Comparison of ENCODE assay signal across 33 cellular contexts in the genomic region with DNA sequence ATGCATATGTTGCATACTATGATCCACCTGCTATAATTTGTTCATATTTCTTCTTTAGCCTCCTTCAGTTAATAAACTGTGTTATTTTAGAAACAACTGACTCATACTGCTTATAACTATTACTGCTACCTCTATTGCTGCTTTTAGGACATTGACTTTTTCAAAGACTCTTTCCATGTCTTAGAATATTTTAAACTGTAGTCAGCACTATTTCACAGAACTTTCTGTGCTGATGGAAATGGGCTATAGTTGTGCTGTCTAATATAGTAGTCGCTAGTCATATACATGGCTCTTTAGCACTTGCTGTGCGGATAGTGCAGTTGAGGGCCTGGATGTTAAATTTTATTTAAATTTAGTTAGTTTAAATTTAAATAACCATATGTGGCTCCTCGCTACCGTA.
"Had no signal": no experiment of that assay in that cellular context is flagged by ENCODE, and none has a peak within 500 bp of the region (broad histone marks: within the 10 kb centered on the region; RNA-seq: fewer than 3 reads in every experiment).

No MANE protein-coding gene starts in this region.

- H3K36me3 ChIP-seq: adrenal gland, breast epithelium, cardiac muscle cell, colonic mucosa, WERI-Rb-1 had no signal

- H3K4me1 Mint-ChIP-seq: activated naive CD4-positive, alpha-beta T cell treated with anti-CD3 and anti-CD28 coated beads, Interleukin-2, amount 50 U/mL, for 24 hours had no signal

- H3K9me3 Mint-ChIP-seq: activated B cell treated with CpG ODN at 0.5 μM for 24 hours; activated naive CD4-positive, alpha-beta T cell treated with anti-CD3 and anti-CD28 coated beads for 36 hours; activated naive CD4-positive, alpha-beta T cell treated with anti-CD3 and anti-CD28 coated beads, Interleukin-2, amount 50 U/mL, for 24 hours; activated naive CD8-positive, alpha-beta T cell treated with anti-CD3 and anti-CD28 coated beads for 36 hours; activated naive CD8-positive, alpha-beta T cell treated with anti-CD3 and anti-CD28 coated beads, Interleukin-2, amount 50 U/mL, for 24 hours; activated T-helper 1 cell treated with anti-CD3 and anti-CD28 coated beads, Interleukin-12 subunit alpha, Interleukin-12 subunit beta, Interleukin-2, Interleukin-4 antibody, amounts not matched to agents 30 ng/mL and 10 ng/mL and 1 ng/mL, durations not matched to agents 14 hours and 24 hours and 36 hours; activated T-helper 2 cell treated with anti-CD3 and anti-CD28 coated beads, Interferon-gamma antibody, Interleukin-2, Interleukin-4, amounts not matched to agents 10 μg/mL and 5 μg/mL and 100 μg/mL, durations not matched to agents 14 hours and 24 hours and 36 hours; endodermal cell; T-helper 2 cell treated with Interferon-gamma antibody and Interleukin-4, amounts not matched to agents 5 μg/mL and 100 μg/mL, for 36 hours had no signal

- H3K4me1 ChIP-seq: adrenal gland, body of pancreas, breast epithelium, colonic mucosa had no signal

- H3K4me3 ChIP-seq: adrenal gland, body of pancreas, breast epithelium, cardiac muscle cell, colonic mucosa had no signal

- H3K9me3 ChIP-seq: adrenal gland, body of pancreas, breast epithelium, colonic mucosa had no signal

- ATAC-seq: activated CD4-positive, CD25-positive, alpha-beta regulatory T cell treated with anti-CD3 and anti-CD28 coated beads, Interleukin-2, amount 50 U/mL, for 24 hours; activated CD8-positive, alpha-beta memory T cell treated with anti-CD3 and anti-CD28 coated beads, Interleukin-2, amount 10 ng/mL, durations not matched to agents 7 days and 5 days; activated CD8-positive, alpha-beta T cell treated with anti-CD3 and anti-CD28 coated beads, Interleukin-2, amount 10 ng/mL, durations not matched to agents 7 days and 5 days; activated naive CD8-positive, alpha-beta T cell treated with anti-CD3 and anti-CD28 coated beads, Interleukin-2, amount 50 U/mL, for 24 hours; body of pancreas; esophagus mucosa; T-helper 17 cell had no signal

- H3K27ac ChIP-seq: adrenal gland, body of pancreas, breast epithelium, cardiac muscle cell, colonic mucosa, WERI-Rb-1 had no signal

- H3K27ac Mint-ChIP-seq: activated B cell treated with CpG ODN at 0.5 μM for 24 hours; activated CD8-positive, alpha-beta memory T cell treated with anti-CD3 and anti-CD28 coated beads, Interleukin-2, amount 10 ng/mL, durations not matched to agents 7 days and 5 days; activated CD8-positive, alpha-beta T cell treated with anti-CD3 and anti-CD28 coated beads, Interleukin-2, amount 10 ng/mL, durations not matched to agents 7 days and 5 days; activated naive CD4-positive, alpha-beta T cell treated with anti-CD3 and anti-CD28 coated beads for 36 hours; activated naive CD4-positive, alpha-beta T cell treated with anti-CD3 and anti-CD28 coated beads, Interleukin-2, amount 50 U/mL, for 24 hours; activated naive CD8-positive, alpha-beta T cell treated with anti-CD3 and anti-CD28 coated beads for 36 hours; activated naive CD8-positive, alpha-beta T cell treated with anti-CD3 and anti-CD28 coated beads, Interleukin-2, amount 50 U/mL, for 24 hours; activated T-helper 1 cell treated with anti-CD3 and anti-CD28 coated beads, Interleukin-12 subunit alpha, Interleukin-12 subunit beta, Interleukin-2, Interleukin-4 antibody, amounts not matched to agents 30 ng/mL and 10 ng/mL and 1 ng/mL, durations not matched to agents 14 hours and 24 hours and 36 hours; activated T-helper 2 cell treated with anti-CD3 and anti-CD28 coated beads, Interferon-gamma antibody, Interleukin-2, Interleukin-4, amounts not matched to agents 10 μg/mL and 5 μg/mL and 100 μg/mL, durations not matched to agents 14 hours and 24 hours and 36 hours; endodermal cell; T-helper 17 cell; T-helper 2 cell treated with Interferon-gamma antibody and Interleukin-4, amounts not matched to agents 5 μg/mL and 100 μg/mL, for 36 hours had no signal

- H3K27me3 Mint-ChIP-seq: activated B cell treated with CpG ODN at 0.5 μM for 24 hours; activated CD8-positive, alpha-beta memory T cell treated with anti-CD3 and anti-CD28 coated beads, Interleukin-2, amount 10 ng/mL, durations not matched to agents 7 days and 5 days; activated naive CD4-positive, alpha-beta T cell treated with anti-CD3 and anti-CD28 coated beads, Interleukin-2, amount 50 U/mL, for 24 hours; activated naive CD8-positive, alpha-beta T cell treated with anti-CD3 and anti-CD28 coated beads for 36 hours; activated naive CD8-positive, alpha-beta T cell treated with anti-CD3 and anti-CD28 coated beads, Interleukin-2, amount 50 U/mL, for 24 hours; T-helper 17 cell had no signal

- H3K27me3 ChIP-seq: adrenal gland, body of pancreas, breast epithelium, cardiac muscle cell, colonic mucosa had no signal

- DNase-seq: activated B cell treated with CpG ODN at 0.5 μM for 24 hours; activated CD4-positive, alpha-beta T cell treated with anti-CD3 and anti-CD28 coated beads for 48 hours; activated CD4-positive, alpha-beta T cell treated with anti-CD3 and anti-CD28 coated beads, Interleukin-2, amount 50 U/mL, for 1 hour; activated CD4-positive, alpha-beta T cell treated with anti-CD3 and anti-CD28 coated beads, Interleukin-2, amount 50 U/mL, for 48 hours; activated CD8-positive, alpha-beta memory T cell treated with anti-CD3 and anti-CD28 coated beads, Interleukin-2, amount 10 ng/mL, durations not matched to agents 7 days and 5 days; activated CD8-positive, alpha-beta memory T cell treated with anti-CD3 and anti-CD28 coated beads, Interleukin-2, amount 50 U/mL, for 4 hours; activated CD8-positive, alpha-beta T cell treated with anti-CD3 and anti-CD28 coated beads, Interleukin-2, amount 10 ng/mL, durations not matched to agents 7 days and 5 days; activated effector memory CD4-positive, alpha-beta T cell treated with anti-CD3 and anti-CD28 coated beads, Interleukin-2, amount 50 U/mL, for 16 hours; activated naive CD4-positive, alpha-beta T cell treated with anti-CD3 and anti-CD28 coated beads for 36 hours; activated naive CD8-positive, alpha-beta T cell treated with anti-CD3 and anti-CD28 coated beads for 36 hours; activated naive CD8-positive, alpha-beta T cell treated with anti-CD3 and anti-CD28 coated beads, Interleukin-2, amount 50 U/mL, for 24 hours; activated T-cell treated with anti-CD3 and anti-CD28 coated beads, Interleukin-2, amount 50 U/mL, for 1 hour; activated T-cell treated with anti-CD3 and anti-CD28 coated beads, Interleukin-2, amount 50 U/mL, for 48 hours; adrenal gland; aorta; body of pancreas; central memory CD4-positive, alpha-beta T cell; cerebellar nuclear complex; colonic mucosa; effector memory CD4-positive, alpha-beta T cell; endodermal cell; foreskin fibroblast; T-helper 17 cell; T1000; WERI-Rb-1 had no signal

- H3K36me3 Mint-ChIP-seq: activated CD8-positive, alpha-beta memory T cell treated with anti-CD3 and anti-CD28 coated beads, Interleukin-2, amount 10 ng/mL, durations not matched to agents 7 days and 5 days; activated naive CD8-positive, alpha-beta T cell treated with anti-CD3 and anti-CD28 coated beads for 36 hours had no signal

- H3K4me3 Mint-ChIP-seq: activated B cell treated with CpG ODN at 0.5 μM for 24 hours; activated CD8-positive, alpha-beta memory T cell treated with anti-CD3 and anti-CD28 coated beads, Interleukin-2, amount 10 ng/mL, durations not matched to agents 7 days and 5 days; activated CD8-positive, alpha-beta T cell treated with anti-CD3 and anti-CD28 coated beads, Interleukin-2, amount 10 ng/mL, durations not matched to agents 7 days and 5 days; activated naive CD4-positive, alpha-beta T cell treated with anti-CD3 and anti-CD28 coated beads for 36 hours; activated naive CD4-positive, alpha-beta T cell treated with anti-CD3 and anti-CD28 coated beads, Interleukin-2, amount 50 U/mL, for 24 hours; activated naive CD8-positive, alpha-beta T cell treated with anti-CD3 and anti-CD28 coated beads for 36 hours; activated naive CD8-positive, alpha-beta T cell treated with anti-CD3 and anti-CD28 coated beads, Interleukin-2, amount 50 U/mL, for 24 hours; activated T-helper 1 cell treated with anti-CD3 and anti-CD28 coated beads, Interleukin-12 subunit alpha, Interleukin-12 subunit beta, Interleukin-2, Interleukin-4 antibody, amounts not matched to agents 30 ng/mL and 10 ng/mL and 1 ng/mL, durations not matched to agents 14 hours and 24 hours and 36 hours; endodermal cell; T-helper 17 cell; T-helper 2 cell treated with Interferon-gamma antibody and Interleukin-4, amounts not matched to agents 5 μg/mL and 100 μg/mL, for 36 hours had no signal
